Comparison of ENCODE assay signal across 7 cellular contexts in the genomic region with DNA sequence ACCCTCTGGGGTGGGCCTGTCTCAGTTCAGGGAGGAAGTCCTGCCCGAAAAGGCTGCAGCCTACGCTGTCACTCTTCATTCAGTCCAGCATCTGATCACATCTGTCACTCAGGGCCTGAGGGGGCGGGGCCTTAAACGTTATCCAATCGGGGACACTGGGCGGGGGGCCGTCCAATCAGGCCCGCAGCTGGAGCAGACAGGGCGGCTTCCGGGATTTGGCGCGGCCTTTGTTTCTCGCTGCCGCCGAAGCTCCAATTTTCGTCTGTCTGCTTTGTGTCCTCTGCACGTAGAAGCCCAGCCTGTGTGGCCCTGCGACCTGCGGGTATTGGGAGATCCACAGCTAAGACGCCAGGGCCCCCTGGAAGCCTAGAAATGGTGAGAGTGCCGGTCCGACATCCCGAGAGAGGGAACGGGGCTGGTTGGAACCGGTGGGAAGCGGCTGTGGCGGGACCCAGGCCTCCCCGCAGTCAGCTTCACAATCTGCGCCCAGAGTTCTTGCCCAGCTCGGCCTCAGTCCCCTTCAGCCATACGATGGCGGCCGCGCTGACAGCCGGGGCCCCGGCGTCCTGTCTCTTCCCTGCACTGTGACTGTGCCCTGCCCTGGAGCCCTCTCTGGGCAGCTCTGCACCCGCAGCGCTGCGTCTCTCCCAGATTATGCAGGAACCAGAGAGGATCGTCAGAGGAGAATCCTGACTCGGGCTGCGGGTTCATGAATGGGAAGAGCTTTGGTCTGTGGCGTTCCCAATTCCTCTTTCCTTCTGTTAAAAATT. TPM values are rescaled to one million over a fixed set of nuclear protein-coding genes. Genes with fewer than 3 reads are reported as not detected.
DNase-seq lines count a peak whose midpoint lies in the region; ATAC-seq and TF ChIP-seq lines count a peak whose summit lies in the region.

A gene (plus strand): TSS at position 224 of the 770 bp plus-strand sequence. CDS start 149 bp downstream, at position 373.

- no peaks in the 10 kb centered on the region for H3K27me3 ChIP-seq in ascending aorta

- no peak for TF ChIP-seq CTCF in ascending aorta (IDR thresholded peaks at IDR 0.05)

- DNase-seq in SK-MEL-5 (ENCODE audit: low read depth, low spot score) (peak; percentile 4), ascending aorta (ENCODE audit: low spot score in 2 of 2) (no peak), hypothalamus (lab: John Stamatoyannopoulos, UW) (peak in 47 of 51 donors; percentile 1 to 89 (median 47)), renal cortical epithelial cell (ENCODE audit: low read depth) (peak; percentile 31), GF-D8 (lab: John Stamatoyannopoulos, UW) (no peak)

- no peaks in the 10 kb centered on the region for H3K9me3 ChIP-seq in ascending aorta

- ATAC-seq in HG03565 (IDR thresholded peaks at IDR 0.05; ENCODE audit: unreplicated experiment), result peak; percentile 87

- intact Hi-C loops in ascending aorta (cut with DNase I), result no loop called here

- H3K4me3 ChIP-seq in ascending aorta, result peak within 1 kb of the TSS; percentile 47 to 65

- peak; percentile 58 for TF ChIP-seq POLR2A in GM18951 (IDR thresholded peaks at IDR 0.05; ENCODE audit: extremely low read depth, insufficient read depth, insufficient read length)

- H3K36me3 ChIP-seq in ascending aorta, result no peaks in the 10 kb centered on the region

- H3K4me1 ChIP-seq in ascending aorta, result no peaks in the 10 kb centered on the region

- in situ Hi-C loops in GM18951 (cut with MboI; ENCODE audit: low sequenced_read_pairs, unreplicated experiment), result no loop called here
- in situ Hi-C loops in SK-MEL-5 (cut with HindIII; ENCODE audit: low pct_unique_long_range_greater_than_20kb, low sequenced_read_pairs), result no loop called here

- H3K27ac ChIP-seq in ascending aorta, result no peak within 1 kb of the TSS

RNA-seq across cellular contexts. Expression of the gene that starts here (rescaled TPM):
- total RNA-seq in SK-MEL-5 (2014; rRNA removed; shearing (Covaris generic)), result 0.08 and 0.27 TPM in 2 replicates
- polyA plus RNA-seq in SK-MEL-5 (2015; cell fraction: cytosol; rRNA removed), result 0.08 TPM in 1 of 2 replicates, not detected in the other
- polyA plus RNA-seq in SK-MEL-5 (2015; cell fraction: nucleus; rRNA removed), result 0.83 TPM in 1 of 2 replicates, not detected in the other
- total RNA-seq in ascending aorta (not detected), renal cortical epithelial cell (1.1 and 1.9 TPM in 2 replicates)

Comparison
In these comparisons a context has a peak if more than half of its experiments do, and no peak if none do; other contexts are left out.
1. Peak in DNase-seq in SK-MEL-5; RNA of the gene not detected or under 1 TPM.
2. DNase-seq: peak in hypothalamus (47 of 51) and renal cortical epithelial cell (single experiment); none in ascending aorta (0 of 2) and GF-D8 (single experiment).